In the genomic region with DNA sequence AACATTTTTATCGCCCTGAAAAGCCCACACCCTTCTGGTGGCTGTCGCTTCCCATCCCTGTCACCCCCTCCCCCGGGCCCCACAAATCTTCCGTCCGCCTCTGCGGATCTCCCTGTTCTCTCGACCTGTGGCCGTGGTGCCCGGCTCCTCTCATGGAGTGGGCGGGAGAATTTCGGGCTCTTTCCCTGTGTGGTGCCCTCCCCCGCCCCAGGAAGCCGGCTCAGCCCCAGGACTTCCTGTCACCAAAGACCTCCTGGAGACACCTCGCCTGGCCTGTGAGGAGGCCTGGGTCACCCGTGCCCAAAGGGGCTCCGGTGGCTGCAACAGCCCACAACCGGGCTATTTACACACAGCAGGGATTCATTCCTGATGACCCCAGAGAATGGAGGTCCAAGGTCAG, we compare ENCODE assay signal across 1 cellular context.
TF ChIP-seq lines count a peak whose summit lies in the region.

No MANE protein-coding gene starts in this region.

TF ChIP-seq in HEK293, 187 proteins besides CTCF, POLR2A, EP300 and RAD21 (continued from another document):
- TF ChIP-seq ZNF629 (tag by site-specific recombination; IDR thresholded peaks at IDR 0.05) = no peak
- TF ChIP-seq SP2 (tag by site-specific recombination; IDR thresholded peaks at IDR 0.05) = peak; percentile 32; the same call in 1 of the 2 replicates
